In the genomic region with DNA sequence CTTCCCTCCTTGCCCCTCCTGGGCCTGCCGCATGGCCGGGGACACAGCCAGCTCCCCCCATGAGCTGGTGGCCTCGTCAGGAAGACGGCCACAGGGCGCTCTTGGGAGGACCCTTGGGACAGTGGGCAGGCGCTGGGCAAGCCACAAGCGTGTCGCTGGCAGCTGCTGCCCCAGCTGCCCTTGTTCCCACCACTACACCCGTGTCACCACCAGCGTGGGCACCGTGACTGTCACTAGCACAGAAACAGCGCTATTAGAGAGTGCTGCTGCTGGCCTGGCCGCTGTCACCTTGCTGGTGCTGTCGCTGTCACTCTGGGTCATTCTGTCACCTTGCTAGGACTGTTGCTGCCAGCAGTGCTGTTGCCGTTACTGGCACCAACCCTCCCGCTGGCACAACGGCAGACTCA, we compare ENCODE assay signal across 1 cellular context.
TF ChIP-seq lines count a peak whose summit lies in the region.

No MANE protein-coding gene starts in this region.

TF ChIP-seq in endothelial cell of umbilical vein, 7 proteins besides CTCF, POLR2A, EP300 and RAD21 (continued from another document):
- TF ChIP-seq JUN (IDR thresholded peaks at IDR 0.05; ENCODE audit: borderline replicate concordance, insufficient read depth, insufficient read length, low read depth), result no peak
- TF ChIP-seq FOS (IDR thresholded peaks at IDR 0.05; ENCODE audit: borderline replicate concordance, insufficient read depth, low read length), result no peak
- no peak for TF ChIP-seq MYC (IDR thresholded peaks at IDR 0.05; ENCODE audit: low read depth, low read length)
- TF ChIP-seq, protein P1, sequence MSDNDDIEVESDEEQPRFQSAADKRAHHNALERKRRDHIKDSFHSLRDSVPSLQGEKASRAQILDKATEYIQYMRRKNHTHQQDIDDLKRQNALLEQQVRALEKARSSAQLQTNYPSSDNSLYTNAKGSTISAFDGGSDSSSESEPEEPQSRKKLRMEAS (IDR thresholded peaks at IDR 0.05; ENCODE audit: insufficient read depth, insufficient read length), result no peak
